1 cellular context compared by ENCODE assay signal in genomic region chr16:57273826-57274225, GRCh38.
TF ChIP-seq lines count a peak whose summit lies in the region.

No MANE protein-coding gene starts in this region.

TF ChIP-seq in K562, 482 proteins besides CTCF, POLR2A, EP300 and RAD21:
- TF ChIP-seq ZNF121 (CRISPR knock-in tag; conservative IDR thresholded peaks at IDR 0.05), result peak; percentile 60
- TF ChIP-seq NR3C1 (CRISPR knock-in tag; IDR thresholded peaks at IDR 0.05), result no peak
- TF ChIP-seq PHTF2 (CRISPR knock-in tag; IDR thresholded peaks at IDR 0.05), result no peak
